Comparison of ENCODE assay signal across 9 cellular contexts in genomic region chr16:57519796-57520360, GRCh38. TPM values are rescaled to one million over a fixed set of nuclear protein-coding genes. Genes with fewer than 3 reads are reported as not detected.
DNase-seq lines count a peak whose midpoint lies in the region; ATAC-seq and TF ChIP-seq lines count a peak whose summit lies in the region.
"Had no signal": no experiment of that assay in that cellular context is flagged by ENCODE, and none has a peak within 500 bp of the region (broad histone marks: within the 10 kb centered on the region; RNA-seq: fewer than 3 reads in every experiment).

No MANE protein-coding gene starts in this region.

- CTCF ChIA-PET in Panc1 (lab: Charles Lee): interaction anchor here (0.7 kb wide), 1 partner anchor 73 kb away, joined by 3 read pairs; the partner anchor contains the start of genes CIAPIN1 and COQ9

- POLR2A ChIA-PET in Panc1 (lab: Charles Lee): no interaction called here

- no peak overlapping the region for H3K27ac ChIP-seq in Panc1 (ENCODE audit: low read length)
- H3K27ac ChIP-seq in neutrophil: no peak overlapping the region

- TF ChIP-seq CTCF in Panc1 (IDR thresholded peaks at IDR 0.05) (peak; percentile 93), neutrophil (IDR thresholded peaks at IDR 0.05) (peak; percentile 83)

- H3K9me3 ChIP-seq in Panc1 (ENCODE audit: control insufficient read depth, insufficient read depth, low read depth, low read length) (no peaks in the 10 kb centered on the region), neutrophil (no peaks in the 10 kb centered on the region)

- H3K27me3 ChIP-seq in Panc1 (ENCODE audit: control insufficient read depth, insufficient read depth, low read length) (no peaks in the 10 kb centered on the region), neutrophil (no peaks in the 10 kb centered on the region)

- H3K36me3 ChIP-seq in Panc1 (ENCODE audit: control insufficient read depth, insufficient read depth, low read length) (no peaks in the 10 kb centered on the region), neutrophil (no peaks in the 10 kb centered on the region)

- DNase-seq in NCI-H345 (lab: John Stamatoyannopoulos, UW) (peak; percentile 65), NCI-H345 treated with DMSO at 0.1 percent for 48 hours (lab: John Stamatoyannopoulos, UW; ENCODE audit: unreplicated experiment) (no peak), Panc1 (ENCODE audit: low read depth, low spot score) (peak; percentile 36), activated T-helper 1 cell treated with Interleukin-2 at 50 U/mL for 16 hours (ENCODE audit: low read depth) (peak; percentile 65), fibroblast of peridontal ligament (ENCODE audit: extremely low read depth) (peak; percentile 62), superior temporal gyrus (ENCODE audit: extremely low spot score) (peak; percentile 87)

- no TSS peak for BruUV-seq in Panc1 (replicated peaks; lab: Mats Ljungman, UMichigan)

- H3K4me3 ChIP-seq in Panc1 (ENCODE audit: low read depth in 2 of 2, low read length in 2 of 2) (no peak overlapping the region), neutrophil (ENCODE audit: low read depth in 1 of 2, low read length in 1 of 2) (no peak overlapping the region)

- H3K4me1 ChIP-seq in Panc1 (ENCODE audit: control insufficient read depth, insufficient read depth, low read length) (no peaks in the 10 kb centered on the region), neutrophil (ENCODE audit: control insufficient read depth in 1 of 2, insufficient read depth in 1 of 2, low read depth in 1 of 2, low read length in 1 of 2) (no peaks in the 10 kb centered on the region)

- in situ Hi-C loops in Panc1 (cut with HindIII; ENCODE audit: low pct_unique_long_range_greater_than_20kb, low sequenced_read_pairs): no loop called here

- intact Hi-C loops in Panc1 (cut with micrococcal nuclease; ENCODE audit: unreplicated experiment): loop anchor here (5.0 to 10.0 kb wide), 3 partner anchors 55 to 218 kb away; partner anchors contain the start of gene POLR2C

- ATAC-seq in HG02798 (IDR thresholded peaks at IDR 0.05; ENCODE audit: poor library complexity, unreplicated experiment) (peak; percentile 72), Panc1 (peak; percentile 93)

RNA-seq across cellular contexts. Expression of gene CCDC102A, which starts 16.5 kb away (rescaled TPM):
- 12.9 TPM for total RNA-seq in Panc1 (2021; ENCODE audit: unreplicated experiment)
- 22.7 TPM for polyA plus RNA-seq in Panc1 (2012; ENCODE audit: insufficient read length)

RNA-seq across cellular contexts. Expression of gene ADGRG5, which starts 22.6 kb away (rescaled TPM):
- total RNA-seq in Panc1 (2021; ENCODE audit: unreplicated experiment): not detected
- polyA plus RNA-seq in Panc1 (2012; ENCODE audit: insufficient read length): not detected
- total RNA-seq: skeletal muscle tissue had no signal

RNA-seq across cellular contexts. Expression of gene DOK4, which starts 33.6 kb away (rescaled TPM):
- total RNA-seq in Panc1 (2021; ENCODE audit: unreplicated experiment): 6.8 TPM
- polyA plus RNA-seq in Panc1 (2012; ENCODE audit: insufficient read length): 11.1 TPM

RNA-seq across cellular contexts. Expression of gene POLR2C, which starts 57.4 kb away (rescaled TPM):
- total RNA-seq in Panc1 (2021; ENCODE audit: unreplicated experiment): 53.9 TPM
- polyA plus RNA-seq in Panc1 (2012; ENCODE audit: insufficient read length): 89.5 TPM
